Comparison of ENCODE assay signal across 33 cellular contexts in genomic region chr12:104903648-104904423, GRCh38. TPM values are rescaled to one million over a fixed set of nuclear protein-coding genes. Genes with fewer than 3 reads are reported as not detected.
DNase-seq lines count a peak whose midpoint lies in the region; ATAC-seq and TF ChIP-seq lines count a peak whose summit lies in the region.
"Had no signal": no experiment of that assay in that cellular context is flagged by ENCODE, and none has a peak within 500 bp of the region (broad histone marks: within the 10 kb centered on the region; RNA-seq: fewer than 3 reads in every experiment).

No MANE protein-coding gene starts in this region.

- peak; percentile 44 to 50 for ATAC-seq in left cardiac atrium
- no peak for ATAC-seq in heart right ventricle
- ATAC-seq in right lobe of liver, result peak; percentile 73 to 86 (median 76)
- no peak for ATAC-seq in HG03442 (IDR thresholded peaks at IDR 0.05; ENCODE audit: unreplicated experiment)
- ATAC-seq: activated CD4-positive, CD25-positive, alpha-beta regulatory T cell treated with anti-CD3 and anti-CD28 coated beads, Interleukin-2, amount 50 U/mL, for 24 hours; activated naive CD8-positive, alpha-beta T cell treated with anti-CD3 and anti-CD28 coated beads, Interleukin-2, amount 50 U/mL, for 24 hours; Panc1; SK-N-SH treated with all-trans-retinoic acid at 6 μM for 48 hours; stimulated activated effector memory CD8-positive, alpha-beta T cell treated with anti-CD3 and anti-CD28 coated beads, Interleukin-12 subunit alpha, Interleukin-12 subunit beta, amount 100 ng/mL, for 72 hours; T-helper 17 cell; upper lobe of right lung had no signal

- no peaks in the 10 kb centered on the region for H3K36me3 ChIP-seq in heart right ventricle
- no peaks in the 10 kb centered on the region for H3K36me3 ChIP-seq in right lobe of liver
- H3K36me3 ChIP-seq in uterus, result no peaks in the 10 kb centered on the region
- H3K36me3 ChIP-seq: upper lobe of right lung had no signal

- no peak for TF ChIP-seq POLR2A in right lobe of liver (IDR thresholded peaks at IDR 0.05)
- TF ChIP-seq POLR2A in uterus (IDR thresholded peaks at IDR 0.05), result no peak

- TF ChIP-seq CTCF in heart right ventricle (IDR thresholded peaks at IDR 0.05) (no peak), right lobe of liver (IDR thresholded peaks at IDR 0.05) (no peak), uterus (IDR thresholded peaks at IDR 0.05) (no peak)

- H3K27ac ChIP-seq in heart right ventricle, result no peak overlapping the region
- peak overlapping the region; percentile 31 to 72 (median 63) for H3K27ac ChIP-seq in right lobe of liver
- H3K27ac ChIP-seq in uterus, result peak overlapping the region; percentile 14 to 23
- H3K27ac ChIP-seq: 22Rv1, hepatocyte, KMS-11, upper lobe of right lung had no signal

- WGBS in heart right ventricle, 2 donors, result 69 to 77% methylated on average over 5 of the region's 5 CpGs
- WGBS in right lobe of liver (ENCODE audit: insufficient coverage, low coverage, low lambda C conversion rate, missing lambda C conversion rate), result 23% methylated on average over 5 of the region's 5 CpGs

- H3K4me1 Mint-ChIP-seq in activated naive CD8-positive, alpha-beta T cell treated with anti-CD3 and anti-CD28 coated beads for 36 hours, result no peaks in the 10 kb centered on the region
- H3K4me1 Mint-ChIP-seq: activated naive CD8-positive, alpha-beta T cell treated with anti-CD3 and anti-CD28 coated beads, Interleukin-2, amount 50 U/mL, for 24 hours; CD14-positive monocyte; memory B cell; neural crest cell; T-helper 17 cell had no signal

- H3K4me3 Mint-ChIP-seq in activated naive CD8-positive, alpha-beta T cell treated with anti-CD3 and anti-CD28 coated beads for 36 hours, result no peak overlapping the region
- H3K4me3 Mint-ChIP-seq: activated naive CD8-positive, alpha-beta T cell treated with anti-CD3 and anti-CD28 coated beads, Interleukin-2, amount 50 U/mL, for 24 hours; CD14-positive monocyte; memory B cell; neural crest cell; stimulated activated effector memory CD8-positive, alpha-beta T cell treated with anti-CD3 and anti-CD28 coated beads, Interleukin-12 subunit alpha, Interleukin-12 subunit beta, amount 100 ng/mL, for 72 hours; T-helper 17 cell had no signal

- DNase-seq in left cardiac atrium (no peak), heart right ventricle (no peak), fibroblast of gingiva (ENCODE audit: low read depth) (peak; percentile 9), right lobe of liver (no peak), uterus (no peak), middle frontal gyrus (ENCODE audit: extremely low spot score, low spot score) (no peak)
- DNase-seq in activated naive CD8-positive, alpha-beta T cell treated with anti-CD3 and anti-CD28 coated beads for 36 hours, result no peak
- DNase-seq: activated CD4-positive, alpha-beta T cell treated with anti-CD3 and anti-CD28 coated beads, Interleukin-2, amount 50 U/mL, for 48 hours; activated naive CD8-positive, alpha-beta T cell treated with anti-CD3 and anti-CD28 coated beads, Interleukin-2, amount 50 U/mL, for 24 hours; activated T-cell treated with anti-CD3 and anti-CD28 coated beads, Interleukin-2, amount 50 U/mL, for 48 hours; effector CD8-positive, alpha-beta T cell; erythroblast; H7; NCI-H1436; NCI-H2081 treated with DMSO at 0.1 percent for 48 hours; NCI-H345; NCI-H748 treated with DMSO at 0.1 percent for 48 hours; posterior cingulate gyrus; Right ventricle myocardium superior; T-helper 17 cell; upper lobe of right lung had no signal

- no peaks in the 10 kb centered on the region for H3K4me1 ChIP-seq in heart right ventricle
- peaks cover 0 to 39% (median 14%) of the 10 kb centered on the region in 4 donors for H3K4me1 ChIP-seq in right lobe of liver
- no peaks in the 10 kb centered on the region for H3K4me1 ChIP-seq in uterus
- H3K4me1 ChIP-seq: upper lobe of right lung had no signal

- peaks cover 7% of the 10 kb centered on the region for H3K9me3 Mint-ChIP-seq in activated naive CD8-positive, alpha-beta T cell treated with anti-CD3 and anti-CD28 coated beads for 36 hours
- H3K9me3 Mint-ChIP-seq: neural crest cell; stimulated activated effector memory CD8-positive, alpha-beta T cell treated with anti-CD3 and anti-CD28 coated beads, Interleukin-12 subunit alpha, Interleukin-12 subunit beta, amount 100 ng/mL, for 72 hours had no signal

- H3K36me3 Mint-ChIP-seq in activated naive CD8-positive, alpha-beta T cell treated with anti-CD3 and anti-CD28 coated beads for 36 hours, result no peaks in the 10 kb centered on the region
- H3K36me3 Mint-ChIP-seq: CD14-positive monocyte; stimulated activated effector memory CD8-positive, alpha-beta T cell treated with anti-CD3 and anti-CD28 coated beads, Interleukin-12 subunit alpha, Interleukin-12 subunit beta, amount 100 ng/mL, for 72 hours had no signal

- no peak overlapping the region for H3K4me3 ChIP-seq in heart right ventricle
- peak overlapping the region in 1 of 3 donors; percentile 1 for H3K4me3 ChIP-seq in right lobe of liver
- no peak overlapping the region for H3K4me3 ChIP-seq in uterus
- H3K4me3 ChIP-seq: coronary artery, hepatocyte, upper lobe of right lung had no signal

- intact Hi-C loops in left cardiac atrium (cut with DNase I), result no loop called here
- intact Hi-C loops in heart right ventricle (cut with DNase I), result no loop called here
- intact Hi-C loops in right lobe of liver (cut with DNase I), result no loop called here
- intact Hi-C loops in uterus (cut with DNase I; ENCODE audit: low total_unique reads), result no loop called here

- no peak overlapping the region for H3K27ac Mint-ChIP-seq in activated naive CD8-positive, alpha-beta T cell treated with anti-CD3 and anti-CD28 coated beads for 36 hours
- H3K27ac Mint-ChIP-seq: activated naive CD8-positive, alpha-beta T cell treated with anti-CD3 and anti-CD28 coated beads, Interleukin-2, amount 50 U/mL, for 24 hours; CD14-positive monocyte; memory B cell; stimulated activated effector memory CD8-positive, alpha-beta T cell treated with anti-CD3 and anti-CD28 coated beads, Interleukin-12 subunit alpha, Interleukin-12 subunit beta, amount 100 ng/mL, for 72 hours; T-helper 17 cell had no signal

- H3K9me3 ChIP-seq in heart right ventricle (peaks cover 0 to 12% (median 6%) of the 10 kb centered on the region in 11 donors), right lobe of liver (no peaks in the 10 kb centered on the region), uterus (no peaks in the 10 kb centered on the region)
- H3K9me3 ChIP-seq: upper lobe of right lung had no signal

- no peaks in the 10 kb centered on the region for H3K27me3 Mint-ChIP-seq in activated naive CD8-positive, alpha-beta T cell treated with anti-CD3 and anti-CD28 coated beads for 36 hours
- H3K27me3 Mint-ChIP-seq: activated naive CD8-positive, alpha-beta T cell treated with anti-CD3 and anti-CD28 coated beads, Interleukin-2, amount 50 U/mL, for 24 hours; memory B cell; T-helper 17 cell had no signal

- H3K27me3 ChIP-seq in heart right ventricle, result no peaks in the 10 kb centered on the region
- H3K27me3 ChIP-seq in right lobe of liver, result no peaks in the 10 kb centered on the region
- no peaks in the 10 kb centered on the region for H3K27me3 ChIP-seq in uterus
- H3K27me3 ChIP-seq: hepatocyte, upper lobe of right lung had no signal

RNA-seq across cellular contexts. Expression of gene SLC41A2, which starts 54.3 kb away (rescaled TPM):
- total RNA-seq in left cardiac atrium (10 to 100 TPM; 11.7 to 12.0 TPM), heart right ventricle (1 to 10 TPM; 2.0 to 9.2 (median 3.2) TPM), right lobe of liver (100 to 1,000 TPM in 3 of 6 experiments, 10 to 100 TPM in 3; 64.1 to 115 (median 99.2) TPM), uterus (10 to 100 TPM; 10.3 to 52.6 (median 23.9) TPM)
- under 1 TPM; 0.37 to 0.54 TPM for polyA plus RNA-seq in heart right ventricle
- 1 to 10 TPM; 4.6 to 6.4 TPM for total RNA-seq in activated naive CD8-positive, alpha-beta T cell treated with anti-CD3 and anti-CD28 coated beads for 36 hours

Comparison
In these comparisons a context has a peak if more than half of its experiments do, and no peak if none do; other contexts are left out.
1. ATAC-seq: peak in left cardiac atrium (2 of 2) and right lobe of liver (4 of 4); none in heart right ventricle (0 of 8) and HG03442 (single experiment).
2. H3K27ac ChIP-seq: peak in right lobe of liver (3 of 3) and uterus (2 of 2); none in heart right ventricle (0 of 10).